Comparison of ENCODE assay signal across 13 cellular contexts in genomic region chr7:122902751-122903495, GRCh38. TPM values are rescaled to one million over a fixed set of nuclear protein-coding genes. Genes with fewer than 3 reads are reported as not detected.
A peak's percentile ranks its signal among the peaks of the same experiment; 100 is the strongest.
DNase-seq lines count a peak whose midpoint lies in the region; ATAC-seq and TF ChIP-seq lines count a peak whose summit lies in the region.
"Had no signal": no experiment of that assay in that cellular context is flagged by ENCODE, and none has a peak within 500 bp of the region (broad histone marks: within the 10 kb centered on the region; RNA-seq: fewer than 3 reads in every experiment).

No MANE protein-coding gene starts in this region.

- peak; percentile 38 for TF ChIP-seq CTCF in GM12864 (IDR thresholded peaks at IDR 0.05; ENCODE audit: low read depth, low read length, missing control alignments)
- TF ChIP-seq CTCF in HFFc6 (IDR thresholded peaks at IDR 0.05), result 0 out of 2 replicates have a peak, but pooled peaks have one; percentile 8
- TF ChIP-seq CTCF in OCI-LY1 (IDR thresholded peaks at IDR 0.05; ENCODE audit: low read length), result peak; percentile 20; the same call in 1 of the 2 replicates
- peak; percentile 13 for TF ChIP-seq CTCF in fibroblast of the aortic adventitia (IDR thresholded peaks at IDR 0.05; ENCODE audit: insufficient read depth, low read length)
- TF ChIP-seq CTCF in esophagus squamous epithelium (IDR thresholded peaks at IDR 0.05), result peak in 1 of 6 experiments; percentile 22
- TF ChIP-seq CTCF in activated CD8-positive, alpha-beta T cell treated with anti-CD3 and anti-CD28 coated beads for 36 hours (IDR thresholded peaks at IDR 0.05), result no peak

- no peak overlapping the region for H2AFZ ChIP-seq in OCI-LY1 (ENCODE audit: low read length)

- H3K4me3 ChIP-seq in GM12864 (ENCODE audit: low read depth, low read length) (no peak overlapping the region), OCI-LY1 (ENCODE audit: low read depth, low read length, poor library complexity, severe bottlenecking) (no peak overlapping the region), fibroblast of the aortic adventitia (ENCODE audit: low read depth, low read length) (no peak overlapping the region), esophagus squamous epithelium (no peak overlapping the region)
- H3K4me3 ChIP-seq: tibial nerve had no signal

- 61 to 73% methylated on average over 5 of the region's 5 CpGs for WGBS in esophagus squamous epithelium, 2 donors

- H3K4me2 ChIP-seq in OCI-LY1 (ENCODE audit: low read length), result no peak overlapping the region

- no peaks in the 10 kb centered on the region for H3K27me3 Mint-ChIP-seq in HFFc6 (ENCODE audit: insufficient read depth)
- H3K27me3 Mint-ChIP-seq in activated CD8-positive, alpha-beta T cell treated with anti-CD3 and anti-CD28 coated beads for 36 hours, result no peaks in the 10 kb centered on the region
- H3K27me3 Mint-ChIP-seq: IgD-negative memory B cell had no signal

- H3K4me1 ChIP-seq in OCI-LY1 (ENCODE audit: insufficient read depth, low read length, severe bottlenecking) (no peaks in the 10 kb centered on the region), esophagus squamous epithelium (no peaks in the 10 kb centered on the region)
- H3K4me1 ChIP-seq: tibial nerve had no signal

- H3K36me3 Mint-ChIP-seq in HFFc6 (ENCODE audit: low read depth), result no peaks in the 10 kb centered on the region
- H3K36me3 Mint-ChIP-seq in activated CD8-positive, alpha-beta T cell treated with anti-CD3 and anti-CD28 coated beads for 36 hours (ENCODE audit: low read depth), result no peaks in the 10 kb centered on the region
- H3K36me3 Mint-ChIP-seq: IgD-negative memory B cell had no signal

- no peak overlapping the region for H3K27ac ChIP-seq in OCI-LY1 (ENCODE audit: low read depth, low read length, poor library complexity, severe bottlenecking)
- H3K27ac ChIP-seq in esophagus squamous epithelium, result no peak overlapping the region
- H3K27ac ChIP-seq: tibial nerve had no signal

- CTCF ChIA-PET in activated CD8-positive, alpha-beta T cell treated with anti-CD3 and anti-CD28 coated beads for 36 hours (lab: Charles Lee), result no interaction called here

- H3K9ac ChIP-seq in OCI-LY1 (ENCODE audit: low read length), result no peak overlapping the region

- no peak for ATAC-seq in activated CD8-positive, alpha-beta T cell treated with anti-CD3 and anti-CD28 coated beads for 36 hours

- TF ChIP-seq POLR2A in esophagus squamous epithelium (IDR thresholded peaks at IDR 0.05), result no peak

- intact Hi-C loops in esophagus squamous epithelium (cut with DNase I), result no loop called here
- intact Hi-C loops in activated CD8-positive, alpha-beta T cell treated with anti-CD3 and anti-CD28 coated beads for 36 hours (cut with micrococcal nuclease), result no loop called here

- H3K36me3 ChIP-seq in OCI-LY1 (ENCODE audit: insufficient read depth, low read length), result no peaks in the 10 kb centered on the region
- H3K36me3 ChIP-seq in esophagus squamous epithelium, result no peaks in the 10 kb centered on the region
- H3K36me3 ChIP-seq: tibial nerve had no signal

- H3K4me3 Mint-ChIP-seq in HFFc6, result no peak overlapping the region
- H3K4me3 Mint-ChIP-seq in activated CD8-positive, alpha-beta T cell treated with anti-CD3 and anti-CD28 coated beads for 36 hours, result no peak overlapping the region
- H3K4me3 Mint-ChIP-seq: IgD-negative memory B cell had no signal

- H3K9me3 ChIP-seq in OCI-LY1 (ENCODE audit: low read length) (no peaks in the 10 kb centered on the region), esophagus squamous epithelium (no peaks in the 10 kb centered on the region)
- H3K9me3 ChIP-seq: tibial nerve had no signal

- H3K9me3 Mint-ChIP-seq in HFFc6, result peaks cover 7% of the 10 kb centered on the region; the same call in 1 of the 2 replicates
- H3K9me3 Mint-ChIP-seq in activated CD8-positive, alpha-beta T cell treated with anti-CD3 and anti-CD28 coated beads for 36 hours, result peaks cover 1% of the 10 kb centered on the region

- no peaks in the 10 kb centered on the region for H3K9me2 ChIP-seq in OCI-LY1 (ENCODE audit: low read depth, low read length)

- H3K79me2 ChIP-seq in OCI-LY1 (ENCODE audit: insufficient read depth, low read length), result no peaks in the 10 kb centered on the region

- H3K4me1 Mint-ChIP-seq in HFFc6 (ENCODE audit: low read depth), result no peaks in the 10 kb centered on the region
- H3K4me1 Mint-ChIP-seq in activated CD8-positive, alpha-beta T cell treated with anti-CD3 and anti-CD28 coated beads for 36 hours (ENCODE audit: low read depth), result no peaks in the 10 kb centered on the region
- H3K4me1 Mint-ChIP-seq: IgD-negative memory B cell had no signal

- H3F3A ChIP-seq in OCI-LY1 (ENCODE audit: insufficient read depth, low read length), result no peaks in the 10 kb centered on the region

- H3K27me3 ChIP-seq in OCI-LY1 (ENCODE audit: insufficient read depth, low read length) (no peaks in the 10 kb centered on the region), esophagus squamous epithelium (no peaks in the 10 kb centered on the region)
- H3K27me3 ChIP-seq: tibial nerve had no signal

- no peak for DNase-seq in GM12864 (ENCODE audit: low read depth)
- no peak for DNase-seq in HFFc6
- peak; percentile 4 for DNase-seq in fibroblast of the aortic adventitia (ENCODE audit: low read depth)
- no peak for DNase-seq in esophagus squamous epithelium (lab: John Stamatoyannopoulos, UW)
- DNase-seq in amygdala (lab: John Stamatoyannopoulos, UW), result no peak
- DNase-seq in activated CD8-positive, alpha-beta T cell treated with anti-CD3 and anti-CD28 coated beads for 36 hours, result no peak
- DNase-seq in activated CD4-positive, CD25-positive, alpha-beta regulatory T cell treated with anti-CD3 and anti-CD28 coated beads, Interleukin-2, amount 50 U/mL, for 72 hours, result no peak
- DNase-seq: foreskin fibroblast, NCI-H774, T1000 had no signal

- POLR2A ChIA-PET in activated CD8-positive, alpha-beta T cell treated with anti-CD3 and anti-CD28 coated beads for 36 hours (lab: Charles Lee), result no interaction called here

- H4K20me1 ChIP-seq in OCI-LY1 (ENCODE audit: insufficient read depth, low read length), result no peaks in the 10 kb centered on the region

- no peak overlapping the region for H3K27ac Mint-ChIP-seq in HFFc6
- H3K27ac Mint-ChIP-seq in activated CD8-positive, alpha-beta T cell treated with anti-CD3 and anti-CD28 coated beads for 36 hours, result no peak overlapping the region
- H3K27ac Mint-ChIP-seq: IgD-negative memory B cell had no signal

RNA-seq across cellular contexts. Expression of gene CADPS2, which starts 16.7 kb away (rescaled TPM):
- total RNA-seq in HFFc6 (2021; fragmentation: NEBNext Ultra II Directional; extraction: Animal tissue kit (Norgen Biotek cat#: 25700)), result not detected
- 16.0 and 26.9 TPM in 2 replicates for total RNA-seq in fibroblast of the aortic adventitia (ENCODE audit: low replicate concordance)
- total RNA-seq in esophagus squamous epithelium, result 1 to 10 TPM; 2.2 to 9.2 (median 5.7) TPM
- not detected for total RNA-seq in activated CD8-positive, alpha-beta T cell treated with anti-CD3 and anti-CD28 coated beads for 36 hours
